In genomic region chr21:41709166-41709565, GRCh38 we compare ENCODE assay signal across 9 cellular contexts. TPM values are rescaled to one million over a fixed set of nuclear protein-coding genes. Genes with fewer than 3 reads are reported as not detected.
"Had no signal": no experiment of that assay in that cellular context is flagged by ENCODE, and none has a peak within 500 bp of the region (broad histone marks: within the 10 kb centered on the region; RNA-seq: fewer than 3 reads in every experiment).

No MANE protein-coding gene starts in this region.

- ATAC-seq: HCT116, HepG2, K562 had no signal

- H3K36me3 ChIP-seq: HAP-1 had no signal

- H3K27ac ChIP-seq: GM23248, HL-60 had no signal

- DNase-seq: GM23248, GOT3, H7, KG1 had no signal

- H3K9ac ChIP-seq: GM23248 had no signal

- FAIRE-seq: HepG2, K562 had no signal

- H3K9me3 ChIP-seq: HAP-1 had no signal

- H3K4me1 ChIP-seq: HAP-1 had no signal

- H3K4me3 ChIP-seq: GM23248, HAP-1, K562 had no signal

- H2AFZ ChIP-seq: GM23248 had no signal

RNA-seq across cellular contexts. Expression of gene RIPK4, which starts 57.7 kb away (rescaled TPM):
- total RNA-seq: K562 had no signal
- polyA plus RNA-seq: K562 had no signal
